Comparison of ENCODE assay signal across 7 cellular contexts in genomic region chr7:39622609-39623311, GRCh38. TPM values are rescaled to one million over a fixed set of nuclear protein-coding genes. Genes with fewer than 3 reads are reported as not detected.
A peak's percentile ranks its signal among the peaks of the same experiment; 100 is the strongest.
DNase-seq lines count a peak whose midpoint lies in the region; ATAC-seq, FAIRE-seq and TF ChIP-seq lines count a peak whose summit lies in the region.

No MANE protein-coding gene starts in this region.

- H3K27ac Mint-ChIP-seq in activated CD4-positive, alpha-beta memory T cell treated with anti-CD3 and anti-CD28 coated beads for 36 hours: peak overlapping the region; percentile 86

- intact Hi-C loops in activated CD4-positive, alpha-beta memory T cell treated with anti-CD3 and anti-CD28 coated beads for 36 hours (cut with micrococcal nuclease): loop anchor here (1.0 to 5.0 kb wide), 6 partner anchors 14 to 510 kb away; partner anchors contain the start of genes MPLKIP and YAE1
- intact Hi-C loops in heart right ventricle (cut with DNase I): loop anchor here in 5 of 10 donors (2.0 to 10.0 kb wide), 6 partner anchors 35 to 110 kb away; no protein-coding TSS in a partner anchor

- peaks cover 2% of the 10 kb centered on the region for H3K36me3 Mint-ChIP-seq in activated CD4-positive, alpha-beta memory T cell treated with anti-CD3 and anti-CD28 coated beads for 36 hours

- ATAC-seq in HG03103 (IDR thresholded peaks at IDR 0.05; ENCODE audit: low read depth, unreplicated experiment): peak; percentile 11
- ATAC-seq in heart right ventricle: peak in 6 of 8 donors; percentile 22 to 76 (median 43)

- peak overlapping the region; percentile 63 to 92 (median 88) for H3K4me3 ChIP-seq in heart right ventricle
- peak overlapping the region; percentile 87 for H3K4me3 ChIP-seq in skeletal muscle cell (ENCODE audit: low read depth, low read length)

- no peak for TF ChIP-seq CTCF in heart right ventricle (IDR thresholded peaks at IDR 0.05)
- TF ChIP-seq CTCF in D721Med (IDR thresholded peaks at IDR 0.05; ENCODE audit: insufficient read depth, missing control alignments): no peak

- H3K9me3 ChIP-seq in heart right ventricle: no peaks in the 10 kb centered on the region

- peak overlapping the region; percentile 86 for H3K4me3 Mint-ChIP-seq in activated CD4-positive, alpha-beta memory T cell treated with anti-CD3 and anti-CD28 coated beads for 36 hours

- WGBS in heart right ventricle, 2 donors: 18 to 20% methylated on average over 32 of the region's 32 CpGs

- no peaks in the 10 kb centered on the region for H3K27me3 Mint-ChIP-seq in activated CD4-positive, alpha-beta memory T cell treated with anti-CD3 and anti-CD28 coated beads for 36 hours

- H3K36me3 ChIP-seq in heart right ventricle: no peaks in the 10 kb centered on the region

- H3K9me3 Mint-ChIP-seq in activated CD4-positive, alpha-beta memory T cell treated with anti-CD3 and anti-CD28 coated beads for 36 hours: no peaks in the 10 kb centered on the region

- peaks cover 41% of the 10 kb centered on the region for H3K4me1 Mint-ChIP-seq in activated CD4-positive, alpha-beta memory T cell treated with anti-CD3 and anti-CD28 coated beads for 36 hours (ENCODE audit: low read depth)

- peak; percentile 44 for FAIRE-seq in GM19239 (lab: Jason Lieb, UNC)
- no peak for FAIRE-seq in D721Med (lab: Jason Lieb, UNC)
- FAIRE-seq in HTR-8/SVneo (lab: Jason Lieb, UNC): no peak

- H3K4me1 ChIP-seq in heart right ventricle: peaks cover 0 to 62% (median 42%) of the 10 kb centered on the region in 9 donors

- H3K27ac ChIP-seq in heart right ventricle: peak overlapping the region; percentile 49 to 97 (median 94)

- POLR2A ChIA-PET in activated CD4-positive, alpha-beta memory T cell treated with anti-CD3 and anti-CD28 coated beads for 36 hours (lab: Charles Lee): interaction anchor here (0.7 to 3.7 kb wide), 11 partner anchors 9 to 512 kb away, joined by 3 to 20 read pairs (median 3); partner anchors contain the start of genes MPLKIP, SUGCT and YAE1

- CTCF ChIA-PET in activated CD4-positive, alpha-beta memory T cell treated with anti-CD3 and anti-CD28 coated beads for 36 hours (lab: Charles Lee): interaction anchor here (0.6 to 5.5 kb wide), 8 partner anchors 13 to 510 kb away, joined by 3 to 53 read pairs (median 5); no protein-coding TSS in a partner anchor

- H3K27me3 ChIP-seq in heart right ventricle: no peaks in the 10 kb centered on the region

- peak; percentile 19 for DNase-seq in GM19239 (ENCODE audit: insufficient read length, low spot score)
- no peak for DNase-seq in activated CD4-positive, alpha-beta memory T cell treated with anti-CD3 and anti-CD28 coated beads for 36 hours
- no peak for DNase-seq in heart right ventricle
- no peak for DNase-seq in skeletal muscle cell (ENCODE audit: low read depth)
- DNase-seq in D721Med (ENCODE audit: insufficient read length, low spot score): no peak
- DNase-seq in HTR-8/SVneo (ENCODE audit: insufficient read length, low spot score): no peak

RNA-seq across cellular contexts. Expression of gene RALA, which starts 0.6 kb away (rescaled TPM):
- total RNA-seq in activated CD4-positive, alpha-beta memory T cell treated with anti-CD3 and anti-CD28 coated beads for 36 hours: 10 to 100 TPM; 27.1 to 31.4 TPM
- 10 to 100 TPM; 15.2 to 32.7 (median 22.4) TPM for total RNA-seq in heart right ventricle
- 10 to 100 TPM; 18.8 to 21.6 TPM for polyA plus RNA-seq in heart right ventricle

RNA-seq across cellular contexts. Expression of gene YAE1, which starts 56.6 kb away (rescaled TPM):
- total RNA-seq in activated CD4-positive, alpha-beta memory T cell treated with anti-CD3 and anti-CD28 coated beads for 36 hours: 1 to 10 TPM; 7.3 to 8.8 TPM
- 10 to 100 TPM; 10.8 to 19.6 (median 15.0) TPM for total RNA-seq in heart right ventricle
- polyA plus RNA-seq in heart right ventricle: 10 to 100 TPM; 20.2 to 34.3 TPM
